Comparison of ENCODE assay signal across 1 cellular context in genomic region chr17:78117027-78117981, GRCh38.
A peak's percentile ranks its signal among the peaks of the same experiment; 100 is the strongest.
TF ChIP-seq lines count a peak whose summit lies in the region.

No MANE protein-coding gene starts in this region.

TF ChIP-seq in HepG2, 621 proteins besides CTCF, POLR2A, EP300 and RAD21 (continued from another document and continues in another):
- TF ChIP-seq, protein P1, sequence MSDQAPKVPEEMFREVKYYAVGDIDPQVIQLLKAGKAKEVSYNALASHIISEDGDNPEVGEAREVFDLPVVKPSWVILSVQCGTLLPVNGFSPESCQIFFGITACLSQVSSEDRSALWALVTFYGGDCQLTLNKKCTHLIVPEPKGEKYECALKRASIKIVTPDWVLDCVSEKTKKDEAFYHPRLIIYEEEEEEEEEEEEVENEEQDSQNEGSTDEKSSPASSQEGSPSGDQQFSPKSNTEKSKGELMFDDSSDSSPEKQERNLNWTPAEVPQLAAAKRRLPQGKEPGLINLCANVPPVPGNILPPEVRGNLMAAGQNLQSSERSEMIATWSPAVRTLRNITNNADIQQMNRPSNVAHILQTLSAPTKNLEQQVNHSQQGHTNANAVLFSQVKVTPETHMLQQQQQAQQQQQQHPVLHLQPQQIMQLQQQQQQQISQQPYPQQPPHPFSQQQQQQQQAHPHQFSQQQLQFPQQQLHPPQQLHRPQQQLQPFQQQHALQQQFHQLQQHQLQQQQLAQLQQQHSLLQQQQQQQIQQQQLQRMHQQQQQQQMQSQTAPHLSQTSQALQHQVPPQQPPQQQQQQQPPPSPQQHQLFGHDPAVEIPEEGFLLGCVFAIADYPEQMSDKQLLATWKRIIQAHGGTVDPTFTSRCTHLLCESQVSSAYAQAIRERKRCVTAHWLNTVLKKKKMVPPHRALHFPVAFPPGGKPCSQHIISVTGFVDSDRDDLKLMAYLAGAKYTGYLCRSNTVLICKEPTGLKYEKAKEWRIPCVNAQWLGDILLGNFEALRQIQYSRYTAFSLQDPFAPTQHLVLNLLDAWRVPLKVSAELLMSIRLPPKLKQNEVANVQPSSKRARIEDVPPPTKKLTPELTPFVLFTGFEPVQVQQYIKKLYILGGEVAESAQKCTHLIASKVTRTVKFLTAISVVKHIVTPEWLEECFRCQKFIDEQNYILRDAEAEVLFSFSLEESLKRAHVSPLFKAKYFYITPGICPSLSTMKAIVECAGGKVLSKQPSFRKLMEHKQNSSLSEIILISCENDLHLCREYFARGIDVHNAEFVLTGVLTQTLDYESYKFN (CRISPR knock-in tag; conservative IDR thresholded peaks at IDR 0.05) = peak; percentile 90
- no peak for TF ChIP-seq TFDP2 (CRISPR knock-in tag; IDR thresholded peaks at IDR 0.05)
- 0 out of 2 replicates have a peak, but pooled peaks have one; percentile 86 for TF ChIP-seq FOXO4 (CRISPR knock-in tag; conservative IDR thresholded peaks at IDR 0.05)
- TF ChIP-seq, protein P2, sequence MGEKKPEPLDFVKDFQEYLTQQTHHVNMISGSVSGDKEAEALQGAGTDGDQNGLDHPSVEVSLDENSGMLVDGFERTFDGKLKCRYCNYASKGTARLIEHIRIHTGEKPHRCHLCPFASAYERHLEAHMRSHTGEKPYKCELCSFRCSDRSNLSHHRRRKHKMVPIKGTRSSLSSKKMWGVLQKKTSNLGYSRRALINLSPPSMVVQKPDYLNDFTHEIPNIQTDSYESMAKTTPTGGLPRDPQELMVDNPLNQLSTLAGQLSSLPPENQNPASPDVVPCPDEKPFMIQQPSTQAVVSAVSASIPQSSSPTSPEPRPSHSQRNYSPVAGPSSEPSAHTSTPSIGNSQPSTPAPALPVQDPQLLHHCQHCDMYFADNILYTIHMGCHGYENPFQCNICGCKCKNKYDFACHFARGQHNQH (CRISPR knock-in tag; IDR thresholded peaks at IDR 0.05) = no peak
- peak; percentile 50 for TF ChIP-seq AGO1 (IDR thresholded peaks at IDR 0.05; ENCODE audit: low read depth, low read length, poor library complexity, severe bottlenecking)
- TF ChIP-seq RXRB (CRISPR knock-in tag; IDR thresholded peaks at IDR 0.05; ENCODE audit: borderline replicate concordance) = peak; percentile 71; the same call in 1 of the 2 replicates
- TF ChIP-seq, protein P3, sequence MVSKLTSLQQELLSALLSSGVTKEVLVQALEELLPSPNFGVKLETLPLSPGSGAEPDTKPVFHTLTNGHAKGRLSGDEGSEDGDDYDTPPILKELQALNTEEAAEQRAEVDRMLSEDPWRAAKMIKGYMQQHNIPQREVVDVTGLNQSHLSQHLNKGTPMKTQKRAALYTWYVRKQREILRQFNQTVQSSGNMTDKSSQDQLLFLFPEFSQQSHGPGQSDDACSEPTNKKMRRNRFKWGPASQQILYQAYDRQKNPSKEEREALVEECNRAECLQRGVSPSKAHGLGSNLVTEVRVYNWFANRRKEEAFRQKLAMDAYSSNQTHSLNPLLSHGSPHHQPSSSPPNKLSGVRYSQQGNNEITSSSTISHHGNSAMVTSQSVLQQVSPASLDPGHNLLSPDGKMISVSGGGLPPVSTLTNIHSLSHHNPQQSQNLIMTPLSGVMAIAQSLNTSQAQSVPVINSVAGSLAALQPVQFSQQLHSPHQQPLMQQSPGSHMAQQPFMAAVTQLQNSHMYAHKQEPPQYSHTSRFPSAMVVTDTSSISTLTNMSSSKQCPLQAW (CRISPR knock-in tag; IDR thresholded peaks at IDR 0.05) = peak; percentile 24; the same call in 1 of the 2 replicates
- TF ChIP-seq KAT8 (CRISPR knock-in tag; IDR thresholded peaks at IDR 0.05) = no peak
- peak; percentile 48; the same call in 1 of the 2 replicates for TF ChIP-seq EEA1 (CRISPR knock-in tag; IDR thresholded peaks at IDR 0.05; ENCODE audit: borderline replicate concordance)
- TF ChIP-seq FOSL2 (CRISPR knock-in tag; IDR thresholded peaks at IDR 0.05) = 0 out of 2 replicates have a peak, but pooled peaks have one; percentile 9
- TF ChIP-seq, protein P4, sequence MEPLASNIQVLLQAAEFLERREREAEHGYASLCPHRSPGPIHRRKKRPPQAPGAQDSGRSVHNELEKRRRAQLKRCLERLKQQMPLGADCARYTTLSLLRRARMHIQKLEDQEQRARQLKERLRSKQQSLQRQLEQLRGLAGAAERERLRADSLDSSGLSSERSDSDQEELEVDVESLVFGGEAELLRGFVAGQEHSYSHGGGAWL (CRISPR knock-in tag; IDR thresholded peaks at IDR 0.05) = peak; percentile 12; the same call in 1 of the 2 replicates
- no peak for TF ChIP-seq ZNF570 (CRISPR knock-in tag; IDR thresholded peaks at IDR 0.05; ENCODE audit: borderline replicate concordance)
- 0 out of 2 replicates have a peak, but pooled peaks have one; percentile 17 for TF ChIP-seq ZNF33B (CRISPR knock-in tag; IDR thresholded peaks at IDR 0.05)
- peak; percentile 60; the same call in 1 of the 2 replicates for TF ChIP-seq IRF9 (CRISPR knock-in tag; IDR thresholded peaks at IDR 0.05; ENCODE audit: borderline replicate concordance)
- TF ChIP-seq PHF8 (CRISPR knock-in tag; IDR thresholded peaks at IDR 0.05) = peak; percentile 4; the same call in 1 of the 2 replicates
- TF ChIP-seq ZFP91 (CRISPR knock-in tag; IDR thresholded peaks at IDR 0.05; ENCODE audit: borderline replicate concordance) = peak; percentile 61; the same call in 1 of the 2 replicates
- 0 out of 2 replicates have a peak, but pooled peaks have one; percentile 14 for TF ChIP-seq HNRNPL (IDR thresholded peaks at IDR 0.05; ENCODE audit: low read depth, low read length)
- TF ChIP-seq ADNP (CRISPR knock-in tag; IDR thresholded peaks at IDR 0.05) = peak; percentile 9; the same call in 1 of the 2 replicates
- TF ChIP-seq ZFY (CRISPR knock-in tag; IDR thresholded peaks at IDR 0.05) = no peak
- no peak for TF ChIP-seq SP4 (CRISPR knock-in tag; IDR thresholded peaks at IDR 0.05)
- no peak for TF ChIP-seq KLF15 (CRISPR knock-in tag; IDR thresholded peaks at IDR 0.05; ENCODE audit: borderline replicate concordance)
- peak; percentile 58 for TF ChIP-seq IKZF4 (CRISPR knock-in tag; IDR thresholded peaks at IDR 0.05; ENCODE audit: borderline replicate concordance, low read depth, not compliant biosample characterization)
- peak; percentile 8 for TF ChIP-seq RBM39 (IDR thresholded peaks at IDR 0.05; ENCODE audit: low read depth, low read length, poor library complexity, severe bottlenecking)
- no peak for TF ChIP-seq TOE1 (CRISPR knock-in tag; IDR thresholded peaks at IDR 0.05)
- no peak for TF ChIP-seq ZSCAN29 (CRISPR knock-in tag; conservative IDR thresholded peaks at IDR 0.05)
- no peak for TF ChIP-seq ZNF772 (CRISPR knock-in tag; IDR thresholded peaks at IDR 0.05)
- TF ChIP-seq, protein P5, sequence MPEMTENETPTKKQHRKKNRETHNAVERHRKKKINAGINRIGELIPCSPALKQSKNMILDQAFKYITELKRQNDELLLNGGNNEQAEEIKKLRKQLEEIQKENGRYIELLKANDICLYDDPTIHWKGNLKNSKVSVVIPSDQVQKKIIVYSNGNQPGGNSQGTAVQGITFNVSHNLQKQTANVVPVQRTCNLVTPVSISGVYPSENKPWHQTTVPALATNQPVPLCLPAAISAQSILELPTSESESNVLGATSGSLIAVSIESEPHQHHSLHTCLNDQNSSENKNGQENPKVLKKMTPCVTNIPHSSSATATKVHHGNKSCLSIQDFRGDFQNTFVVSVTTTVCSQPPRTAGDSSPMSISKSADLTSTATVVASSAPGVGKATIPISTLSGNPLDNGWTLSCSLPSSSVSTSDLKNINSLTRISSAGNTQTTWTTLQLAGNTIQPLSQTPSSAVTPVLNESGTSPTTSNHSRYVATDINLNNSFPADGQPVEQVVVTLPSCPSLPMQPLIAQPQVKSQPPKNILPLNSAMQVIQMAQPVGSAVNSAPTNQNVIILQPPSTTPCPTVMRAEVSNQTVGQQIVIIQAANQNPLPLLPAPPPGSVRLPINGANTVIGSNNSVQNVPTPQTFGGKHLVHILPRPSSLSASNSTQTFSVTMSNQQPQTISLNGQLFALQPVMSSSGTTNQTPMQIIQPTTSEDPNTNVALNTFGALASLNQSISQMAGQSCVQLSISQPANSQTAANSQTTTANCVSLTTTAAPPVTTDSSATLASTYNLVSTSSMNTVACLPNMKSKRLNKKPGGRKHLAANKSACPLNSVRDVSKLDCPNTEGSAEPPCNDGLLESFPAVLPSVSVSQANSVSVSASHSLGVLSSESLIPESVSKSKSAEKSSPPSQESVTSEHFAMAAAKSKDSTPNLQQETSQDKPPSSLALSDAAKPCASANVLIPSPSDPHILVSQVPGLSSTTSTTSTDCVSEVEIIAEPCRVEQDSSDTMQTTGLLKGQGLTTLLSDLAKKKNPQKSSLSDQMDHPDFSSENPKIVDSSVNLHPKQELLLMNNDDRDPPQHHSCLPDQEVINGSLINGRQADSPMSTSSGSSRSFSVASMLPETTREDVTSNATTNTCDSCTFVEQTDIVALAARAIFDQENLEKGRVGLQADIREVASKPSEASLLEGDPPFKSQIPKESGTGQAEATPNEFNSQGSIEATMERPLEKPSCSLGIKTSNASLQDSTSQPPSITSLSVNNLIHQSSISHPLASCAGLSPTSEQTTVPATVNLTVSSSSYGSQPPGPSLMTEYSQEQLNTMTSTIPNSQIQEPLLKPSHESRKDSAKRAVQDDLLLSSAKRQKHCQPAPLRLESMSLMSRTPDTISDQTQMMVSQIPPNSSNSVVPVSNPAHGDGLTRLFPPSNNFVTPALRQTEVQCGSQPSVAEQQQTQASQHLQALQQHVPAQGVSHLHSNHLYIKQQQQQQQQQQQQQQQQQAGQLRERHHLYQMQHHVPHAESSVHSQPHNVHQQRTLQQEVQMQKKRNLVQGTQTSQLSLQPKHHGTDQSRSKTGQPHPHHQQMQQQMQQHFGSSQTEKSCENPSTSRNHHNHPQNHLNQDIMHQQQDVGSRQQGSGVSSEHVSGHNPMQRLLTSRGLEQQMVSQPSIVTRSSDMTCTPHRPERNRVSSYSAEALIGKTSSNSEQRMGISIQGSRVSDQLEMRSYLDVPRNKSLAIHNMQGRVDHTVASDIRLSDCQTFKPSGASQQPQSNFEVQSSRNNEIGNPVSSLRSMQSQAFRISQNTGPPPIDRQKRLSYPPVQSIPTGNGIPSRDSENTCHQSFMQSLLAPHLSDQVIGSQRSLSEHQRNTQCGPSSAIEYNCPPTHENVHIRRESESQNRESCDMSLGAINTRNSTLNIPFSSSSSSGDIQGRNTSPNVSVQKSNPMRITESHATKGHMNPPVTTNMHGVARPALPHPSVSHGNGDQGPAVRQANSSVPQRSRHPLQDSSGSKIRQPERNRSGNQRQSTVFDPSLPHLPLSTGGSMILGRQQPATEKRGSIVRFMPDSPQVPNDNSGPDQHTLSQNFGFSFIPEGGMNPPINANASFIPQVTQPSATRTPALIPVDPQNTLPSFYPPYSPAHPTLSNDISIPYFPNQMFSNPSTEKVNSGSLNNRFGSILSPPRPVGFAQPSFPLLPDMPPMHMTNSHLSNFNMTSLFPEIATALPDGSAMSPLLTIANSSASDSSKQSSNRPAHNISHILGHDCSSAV (CRISPR knock-in tag; IDR thresholded peaks at IDR 0.05; ENCODE audit: borderline replicate concordance) = no peak
- no peak for TF ChIP-seq NONO (IDR thresholded peaks at IDR 0.05)
- peak; percentile 69; the same call in 1 of the 2 replicates for TF ChIP-seq NONO (CRISPR knock-in tag; conservative IDR thresholded peaks at IDR 0.05)
- no peak for TF ChIP-seq LCORL (IDR thresholded peaks at IDR 0.05)
- TF ChIP-seq LCORL (CRISPR knock-in tag; IDR thresholded peaks at IDR 0.05) = peak; percentile 67
- peak; percentile 75 for TF ChIP-seq RARA (CRISPR knock-in tag; IDR thresholded peaks at IDR 0.05)
- TF ChIP-seq ZBTB7A (CRISPR knock-in tag; IDR thresholded peaks at IDR 0.05) = 0 out of 2 replicates have a peak, but pooled peaks have one; percentile 20
- TF ChIP-seq ZBTB20 (CRISPR knock-in tag; IDR thresholded peaks at IDR 0.05; ENCODE audit: borderline replicate concordance, low read depth) = no peak
- peak; percentile 60; the same call in 1 of the 2 replicates for TF ChIP-seq ZNF746 (CRISPR knock-in tag; IDR thresholded peaks at IDR 0.05)
- no peak for TF ChIP-seq SOX13 (IDR thresholded peaks at IDR 0.05)
- TF ChIP-seq SOX13 (CRISPR knock-in tag; conservative IDR thresholded peaks at IDR 0.05 in 1 of 2, IDR thresholded peaks at IDR 0.05 in 1 of 2) = 0 out of 4 replicates have a peak, but pooled peaks of 1 of the 2 experiments have one; percentile 4
- TF ChIP-seq ZNF547 (CRISPR knock-in tag; IDR thresholded peaks at IDR 0.05) = 0 out of 2 replicates have a peak, but pooled peaks have one; percentile 39
- TF ChIP-seq SMC3 (IDR thresholded peaks at IDR 0.05; ENCODE audit: low read length) = peak; percentile 15; the same call in 1 of the 2 replicates
- peak; percentile 94; the same call in 1 of the 2 replicates for TF ChIP-seq ZNF333 (CRISPR knock-in tag; IDR thresholded peaks at IDR 0.05; ENCODE audit: borderline replicate concordance)
- 0 out of 2 replicates have a peak, but pooled peaks have one; percentile 32 for TF ChIP-seq ZNF776 (CRISPR knock-in tag; IDR thresholded peaks at IDR 0.05)
